ENCODE assay signal across 8 cellular contexts in the genomic region with DNA sequence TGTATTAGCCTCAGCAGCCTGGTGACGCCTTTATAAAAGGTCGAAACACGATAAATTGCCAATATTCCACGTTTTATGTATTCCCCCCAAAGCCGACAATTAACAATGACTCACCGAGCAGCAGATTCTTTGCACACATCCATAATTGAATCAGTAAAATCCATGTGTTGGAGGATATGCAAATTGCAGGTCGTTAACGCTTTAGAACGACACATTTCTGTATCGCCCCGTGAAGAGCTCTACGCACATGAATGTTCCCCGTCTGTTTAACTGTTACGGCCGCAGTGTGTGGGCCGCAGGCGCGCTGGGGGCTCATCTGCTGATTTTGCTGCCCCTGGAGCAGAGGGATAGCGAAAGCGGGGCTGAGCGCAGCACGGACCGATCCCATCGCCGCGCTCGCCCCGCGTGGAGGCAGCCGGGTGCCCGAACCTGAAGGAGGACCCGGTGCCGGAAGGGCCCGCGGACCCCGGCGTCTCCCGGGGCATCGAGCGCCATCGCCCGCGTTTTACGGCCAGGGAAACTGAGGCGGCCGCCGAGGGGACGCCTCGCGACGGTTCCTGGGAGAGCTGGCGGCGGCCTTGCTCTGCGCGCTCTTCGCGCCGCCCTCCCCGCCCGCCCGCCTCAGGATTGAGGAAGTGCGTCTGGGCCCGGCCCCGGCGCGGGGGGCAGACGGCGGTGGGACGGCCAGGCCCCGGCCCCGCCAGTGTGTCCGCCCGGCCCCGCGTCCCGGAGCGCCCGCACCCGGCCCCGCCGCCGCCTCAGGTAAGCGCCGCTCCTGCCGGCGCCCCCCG. TPM values are rescaled to one million over a fixed set of nuclear protein-coding genes. Genes with fewer than 3 reads are reported as not detected.
DNase-seq lines count a peak whose midpoint lies in the region; ATAC-seq and TF ChIP-seq lines count a peak whose summit lies in the region.

A gene with protein sequence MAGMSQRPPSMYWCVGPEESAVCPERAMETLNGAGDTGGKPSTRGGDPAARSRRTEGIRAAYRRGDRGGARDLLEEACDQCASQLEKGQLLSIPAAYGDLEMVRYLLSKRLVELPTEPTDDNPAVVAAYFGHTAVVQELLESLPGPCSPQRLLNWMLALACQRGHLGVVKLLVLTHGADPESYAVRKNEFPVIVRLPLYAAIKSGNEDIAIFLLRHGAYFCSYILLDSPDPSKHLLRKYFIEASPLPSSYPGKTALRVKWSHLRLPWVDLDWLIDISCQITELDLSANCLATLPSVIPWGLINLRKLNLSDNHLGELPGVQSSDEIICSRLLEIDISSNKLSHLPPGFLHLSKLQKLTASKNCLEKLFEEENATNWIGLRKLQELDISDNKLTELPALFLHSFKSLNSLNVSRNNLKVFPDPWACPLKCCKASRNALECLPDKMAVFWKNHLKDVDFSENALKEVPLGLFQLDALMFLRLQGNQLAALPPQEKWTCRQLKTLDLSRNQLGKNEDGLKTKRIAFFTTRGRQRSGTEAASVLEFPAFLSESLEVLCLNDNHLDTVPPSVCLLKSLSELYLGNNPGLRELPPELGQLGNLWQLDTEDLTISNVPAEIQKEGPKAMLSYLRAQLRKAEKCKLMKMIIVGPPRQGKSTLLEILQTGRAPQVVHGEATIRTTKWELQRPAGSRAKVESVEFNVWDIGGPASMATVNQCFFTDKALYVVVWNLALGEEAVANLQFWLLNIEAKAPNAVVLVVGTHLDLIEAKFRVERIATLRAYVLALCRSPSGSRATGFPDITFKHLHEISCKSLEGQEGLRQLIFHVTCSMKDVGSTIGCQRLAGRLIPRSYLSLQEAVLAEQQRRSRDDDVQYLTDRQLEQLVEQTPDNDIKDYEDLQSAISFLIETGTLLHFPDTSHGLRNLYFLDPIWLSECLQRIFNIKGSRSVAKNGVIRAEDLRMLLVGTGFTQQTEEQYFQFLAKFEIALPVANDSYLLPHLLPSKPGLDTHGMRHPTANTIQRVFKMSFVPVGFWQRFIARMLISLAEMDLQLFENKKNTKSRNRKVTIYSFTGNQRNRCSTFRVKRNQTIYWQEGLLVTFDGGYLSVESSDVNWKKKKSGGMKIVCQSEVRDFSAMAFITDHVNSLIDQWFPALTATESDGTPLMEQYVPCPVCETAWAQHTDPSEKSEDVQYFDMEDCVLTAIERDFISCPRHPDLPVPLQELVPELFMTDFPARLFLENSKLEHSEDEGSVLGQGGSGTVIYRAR (N-terminal part only) (plus strand): TSS at position 668 of the 791 bp plus-strand sequence. CDS start 5,276 bp downstream, outside the sequence.

- intact Hi-C loops in Calu3 (cut with micrococcal nuclease; ENCODE audit: unreplicated experiment) (loop anchor here (1.0 to 2.0 kb wide), 2 partner anchors 88 to 290 kb away; no protein-coding TSS in a partner anchor), left ventricle myocardium inferior (cut with micrococcal nuclease) (loop anchor here (5.0 kb wide), 1 partner anchor 88 kb away; no protein-coding TSS in a partner anchor)

- H3K27me3 ChIP-seq in left ventricle myocardium inferior (ENCODE audit: low read depth), result peaks cover 82% of the 10 kb centered on the region

- DNase-seq in Calu3, result peak; percentile 72
- DNase-seq in GM20000 (ENCODE audit: low spot score), result peak; percentile 82
- DNase-seq in MV-4-11 (lab: John Stamatoyannopoulos, UW), result peak; percentile 38
- peak; percentile 52 for DNase-seq in left ventricle myocardium inferior
- no peak for DNase-seq in retinal pigment epithelial cell (ENCODE audit: low read depth)
- no peak for DNase-seq in Ammon's horn (ENCODE audit: low spot score)

- TF ChIP-seq CTCF in Calu3 (IDR thresholded peaks at IDR 0.05; ENCODE audit: unreplicated experiment) (no peak), GM20000 (IDR thresholded peaks at IDR 0.05; ENCODE audit: extremely low read depth, missing control alignments) (no peak), left ventricle myocardium inferior (IDR thresholded peaks at IDR 0.05; ENCODE audit: borderline replicate concordance) (no peak), retinal pigment epithelial cell (conservative IDR thresholded peaks at IDR 0.05; ENCODE audit: low read depth, low read length) (no peak)

- H3K4me3 Mint-ChIP-seq in Calu3 (ENCODE audit: low read depth, unreplicated experiment), result peak within 1 kb of the TSS; percentile 82
- peak within 1 kb of the TSS; percentile 87 for H3K4me3 Mint-ChIP-seq in activated naive CD8-positive, alpha-beta T cell

- peak within 1 kb of the TSS; percentile 49 for H3K27ac ChIP-seq in left ventricle myocardium inferior (replicated peaks)

- H3K4me3 ChIP-seq in left ventricle myocardium inferior (peak within 1 kb of the TSS; percentile 78), retinal pigment epithelial cell (ENCODE audit: low read length) (peak within 1 kb of the TSS; percentile 60)

- peaks cover 28% of the 10 kb centered on the region for H3K4me1 ChIP-seq in left ventricle myocardium inferior

- peak within 1 kb of the TSS; percentile 82 for H3K27ac Mint-ChIP-seq in Calu3 (ENCODE audit: unreplicated experiment)
- no peak within 1 kb of the TSS for H3K27ac Mint-ChIP-seq in activated naive CD8-positive, alpha-beta T cell

- H3K9me3 ChIP-seq in left ventricle myocardium inferior (replicated peaks), result no peaks in the 10 kb centered on the region

- H3K36me3 ChIP-seq in left ventricle myocardium inferior, result no peaks in the 10 kb centered on the region

- H3K27me3 Mint-ChIP-seq in Calu3 (ENCODE audit: unreplicated experiment), result no peaks in the 10 kb centered on the region
- H3K27me3 Mint-ChIP-seq in activated naive CD8-positive, alpha-beta T cell, result peaks cover 41% of the 10 kb centered on the region

- CTCF ChIA-PET in Calu3 (lab: Charles Lee), result interaction anchor here (0.6 to 5.8 kb wide), 7 partner anchors 11 to 198 kb away, joined by 3 to 93 read pairs (median 4); a partner anchor contains a TSS

- H3K4me1 Mint-ChIP-seq in Calu3 (ENCODE audit: low read depth, unreplicated experiment), result peaks cover 34% of the 10 kb centered on the region
- peaks cover 16% of the 10 kb centered on the region for H3K4me1 Mint-ChIP-seq in activated naive CD8-positive, alpha-beta T cell (ENCODE audit: low read depth)

- no TSS peak for BruUV-seq in Calu3 (replicated peaks; lab: Mats Ljungman, UMichigan)

- H3K36me3 Mint-ChIP-seq in Calu3 (ENCODE audit: insufficient read depth, unreplicated experiment), result peaks cover 80% of the 10 kb centered on the region
- no peaks in the 10 kb centered on the region for H3K36me3 Mint-ChIP-seq in activated naive CD8-positive, alpha-beta T cell

- H3K9me3 Mint-ChIP-seq in Calu3 (ENCODE audit: low read depth, unreplicated experiment), result no peaks in the 10 kb centered on the region
- H3K9me3 Mint-ChIP-seq in activated naive CD8-positive, alpha-beta T cell (ENCODE audit: low read depth), result no peaks in the 10 kb centered on the region

- no peak for ATAC-seq in HG02870 (IDR thresholded peaks at IDR 0.05; ENCODE audit: unreplicated experiment)

RNA-seq across cellular contexts. Expression of the gene that starts here (rescaled TPM):
- total RNA-seq in Calu3 (2022), result 20.1 and 21.3 TPM in 2 replicates
- 3.0 TPM for total RNA-seq in left ventricle myocardium inferior

Comparison
In these comparisons a context has a peak if more than half of its experiments do, and no peak if none do; other contexts are left out.
1. DNase-seq: peak in Calu3 (single experiment), GM20000 (single experiment), MV-4-11 (single experiment) and left ventricle myocardium inferior (single experiment); none in retinal pigment epithelial cell (single experiment) and Ammon's horn (single experiment).